25 cellular contexts compared by ENCODE assay signal in genomic region chr14:85752179-85752578, GRCh38.
"Had no signal": no experiment of that assay in that cellular context is flagged by ENCODE, and none has a peak within 500 bp of the region (broad histone marks: within the 10 kb centered on the region; RNA-seq: fewer than 3 reads in every experiment).

No MANE protein-coding gene starts in this region.

- H3K4me3 ChIP-seq: colonic mucosa, esophagus squamous epithelium, gastrocnemius medialis, left lung, neural progenitor cell, prostate gland, skin epidermis, thoracic aorta, tibial nerve, upper lobe of right lung, vagina had no signal

- FAIRE-seq: islet of Langerhans had no signal

- H3K36me3 ChIP-seq: colonic mucosa, esophagus squamous epithelium, gastrocnemius medialis, left lung, neural progenitor cell, prostate gland, thoracic aorta, tibial nerve, upper lobe of right lung, vagina had no signal

- H3K79me2 ChIP-seq: parathyroid adenoma had no signal

- H3K27ac ChIP-seq: colonic mucosa, esophagus squamous epithelium, gastrocnemius medialis, left lung, neural progenitor cell, parathyroid adenoma, prostate gland, skin epidermis, thoracic aorta, tibial nerve, upper lobe of right lung, vagina had no signal

- H3K4me2 ChIP-seq: neural progenitor cell had no signal

- H2AFZ ChIP-seq: neural progenitor cell, parathyroid adenoma had no signal

- H3K9ac ChIP-seq: neural progenitor cell, parathyroid adenoma had no signal

- H3K27me3 ChIP-seq: colonic mucosa, esophagus squamous epithelium, gastrocnemius medialis, left lung, neural progenitor cell, tibial nerve, upper lobe of right lung, vagina had no signal

- DNase-seq: colonic mucosa; effector CD8-positive, alpha-beta T cell; endodermal cell; erythroblast; esophagus squamous epithelium; gastrocnemius medialis; head of caudate nucleus; left cardiac atrium; left lung; mesendoderm; midbrain; naive thymus-derived CD4-positive, alpha-beta T cell; right cardiac atrium; stimulated activated CD4-positive, alpha-beta T cell treated with anti-CD3 and anti-CD28 coated beads, Interleukin-15, amount 100 ng/mL, for 24 hours; stimulated activated CD4-positive, alpha-beta T cell treated with anti-CD3 and anti-CD28 coated beads, Interleukin-2, amount 100 ng/mL, for 48 hours; stimulated activated naive B cell treated with anti-CD40 and anti-IgM and Interleukin-4, amounts not matched to agents 10 μg/mL and 1 μg/mL and 100 μg/mL, for 72 hours; upper lobe of right lung had no signal

- H3K4me1 ChIP-seq: colonic mucosa, esophagus squamous epithelium, gastrocnemius medialis, left lung, neural progenitor cell, parathyroid adenoma, prostate gland, tibial nerve, upper lobe of right lung, vagina had no signal

- H3K9me3 ChIP-seq: colonic mucosa, esophagus squamous epithelium, gastrocnemius medialis, prostate gland, thoracic aorta, tibial nerve, upper lobe of right lung, vagina had no signal
